In the genomic region with DNA sequence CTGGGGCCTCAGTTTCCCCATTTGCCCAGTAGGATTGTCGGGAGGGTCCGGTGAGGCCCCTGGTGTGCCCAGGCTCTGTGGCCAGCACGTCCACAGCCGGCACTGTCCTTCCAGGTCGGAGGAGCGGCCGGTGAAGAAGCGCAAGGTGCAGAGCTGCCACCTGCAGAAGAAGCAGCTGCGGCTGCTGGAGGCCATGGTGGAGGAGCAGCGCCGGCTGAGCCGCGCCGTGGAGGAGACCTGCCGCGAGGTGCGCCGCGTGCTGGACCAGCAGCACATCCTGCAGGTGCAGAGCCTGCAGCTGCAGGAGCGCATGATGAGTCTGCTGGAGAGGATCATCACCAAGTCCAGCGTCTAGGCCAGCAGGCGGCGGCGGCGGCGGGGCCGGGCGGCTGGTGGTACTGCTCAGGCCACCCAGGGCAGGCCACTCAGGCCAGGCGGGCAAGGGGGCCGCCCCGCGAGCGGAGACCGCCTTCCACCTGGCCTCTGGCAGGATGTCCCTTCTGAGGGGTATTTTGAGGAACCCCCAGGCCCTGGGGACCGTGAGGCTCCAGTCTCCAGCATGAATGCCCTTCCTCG, we compare ENCODE assay signal across 1 cellular context.
TF ChIP-seq lines count a peak whose summit lies in the region.

No MANE protein-coding gene starts in this region.

TF ChIP-seq in K562, 482 proteins besides CTCF, POLR2A, EP300 and RAD21:
- no peak for TF ChIP-seq PTBP1 (IDR thresholded peaks at IDR 0.05; ENCODE audit: low read depth, low read length)
- TF ChIP-seq, protein P1, sequence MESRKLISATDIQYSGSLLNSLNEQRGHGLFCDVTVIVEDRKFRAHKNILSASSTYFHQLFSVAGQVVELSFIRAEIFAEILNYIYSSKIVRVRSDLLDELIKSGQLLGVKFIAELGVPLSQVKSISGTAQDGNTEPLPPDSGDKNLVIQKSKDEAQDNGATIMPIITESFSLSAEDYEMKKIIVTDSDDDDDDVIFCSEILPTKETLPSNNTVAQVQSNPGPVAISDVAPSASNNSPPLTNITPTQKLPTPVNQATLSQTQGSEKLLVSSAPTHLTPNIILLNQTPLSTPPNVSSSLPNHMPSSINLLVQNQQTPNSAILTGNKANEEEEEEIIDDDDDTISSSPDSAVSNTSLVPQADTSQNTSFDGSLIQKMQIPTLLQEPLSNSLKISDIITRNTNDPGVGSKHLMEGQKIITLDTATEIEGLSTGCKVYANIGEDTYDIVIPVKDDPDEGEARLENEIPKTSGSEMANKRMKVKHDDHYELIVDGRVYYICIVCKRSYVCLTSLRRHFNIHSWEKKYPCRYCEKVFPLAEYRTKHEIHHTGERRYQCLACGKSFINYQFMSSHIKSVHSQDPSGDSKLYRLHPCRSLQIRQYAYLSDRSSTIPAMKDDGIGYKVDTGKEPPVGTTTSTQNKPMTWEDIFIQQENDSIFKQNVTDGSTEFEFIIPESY (CRISPR knock-in tag; IDR thresholded peaks at IDR 0.05): 0 out of 2 replicates have a peak, but pooled peaks have one; percentile 23
TF ChIP-seq in K562: peak in this region for 1.
